Comparison of ENCODE assay signal across 18 cellular contexts in the genomic region with DNA sequence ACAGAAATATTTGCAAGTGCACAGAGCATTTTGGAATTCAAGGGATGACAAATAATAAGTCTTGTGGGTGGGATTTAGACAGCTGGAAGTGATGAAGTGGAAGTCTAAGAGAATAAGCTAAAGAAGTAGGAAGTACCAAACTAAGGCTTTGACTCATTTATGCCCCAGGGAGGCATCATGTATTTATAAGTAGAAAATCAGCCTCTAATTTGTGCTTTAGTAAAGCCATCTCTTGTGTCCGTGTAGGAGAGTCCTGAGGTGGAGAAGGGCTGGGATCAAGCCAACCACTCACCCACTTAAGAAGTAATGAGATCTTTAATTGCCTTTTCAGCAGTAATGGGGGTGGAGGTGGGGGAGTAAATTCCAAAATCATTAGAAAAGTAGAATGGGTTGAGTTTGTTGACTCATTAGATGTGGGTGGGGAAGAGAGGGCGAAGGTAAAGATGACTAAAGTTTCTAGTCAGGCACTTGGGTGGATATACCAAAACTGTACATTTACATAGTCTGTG.
DNase-seq lines count a peak whose midpoint lies in the region; ATAC-seq and TF ChIP-seq lines count a peak whose summit lies in the region.
"Had no signal": no experiment of that assay in that cellular context is flagged by ENCODE, and none has a peak within 500 bp of the region (broad histone marks: within the 10 kb centered on the region; RNA-seq: fewer than 3 reads in every experiment).

No MANE protein-coding gene starts in this region.

- DNase-seq in ELR (ENCODE audit: low read depth) (peak; percentile 89), NCI-H226 (peak; percentile 68), fibroblast of mammary gland (ENCODE audit: low read depth) (peak; percentile 92), retinal pigment epithelial cell (ENCODE audit: low read depth) (peak; percentile 26), HUDEP-2 (lab: John Stamatoyannopoulos, UW; ENCODE audit: unreplicated experiment in 76 of 76) (no peak)
- DNase-seq: activated CD4-positive, alpha-beta T cell treated with anti-CD3 and anti-CD28 coated beads for 48 hours; DMS153; effector CD4-positive, alpha-beta T cell; gastrocnemius medialis; NCI-H1048; NCI-H2107; NK-92 treated with Interleukin-12 subunit alpha and Interleukin-12 subunit beta, amount 100 ng/mL, for 24 hours; SIG-M5 had no signal

- H3K4me3 ChIP-seq in fibroblast of mammary gland (ENCODE audit: control insufficient read depth, low read depth, low read length) = peak overlapping the region; percentile 27
- H3K4me3 ChIP-seq in retinal pigment epithelial cell (ENCODE audit: low read length) = no peak overlapping the region
- H3K4me3 ChIP-seq: BLaER1 treated with 17β-estradiol and CSF1 and Interleukin-3, amounts not matched to agents 10 nM and 100 nM; cardiac muscle cell; gastrocnemius medialis had no signal

- TF ChIP-seq CTCF in fibroblast of mammary gland (conservative IDR thresholded peaks at IDR 0.05; ENCODE audit: control insufficient read depth, insufficient read depth, low read depth, low read length) (no peak), retinal pigment epithelial cell (conservative IDR thresholded peaks at IDR 0.05; ENCODE audit: low read depth, low read length) (no peak)

- ATAC-seq in HG02571 (IDR thresholded peaks at IDR 0.05; ENCODE audit: unreplicated experiment) = no peak
- no peak for ATAC-seq in GM19035 (IDR thresholded peaks at IDR 0.05; ENCODE audit: unreplicated experiment)
- ATAC-seq in HG02840 (IDR thresholded peaks at IDR 0.05; ENCODE audit: low FRiP score, unreplicated experiment) = no peak
- ATAC-seq: gastrocnemius medialis had no signal

Comparison
In these comparisons a context has a peak if more than half of its experiments do, and no peak if none do; other contexts are left out.
1. DNase-seq: peak in ELR (single experiment), NCI-H226 (single experiment), fibroblast of mammary gland (single experiment) and retinal pigment epithelial cell (single experiment); none in HUDEP-2 (0 of 76).